ENCODE assay signal across 8 cellular contexts in the genomic region with DNA sequence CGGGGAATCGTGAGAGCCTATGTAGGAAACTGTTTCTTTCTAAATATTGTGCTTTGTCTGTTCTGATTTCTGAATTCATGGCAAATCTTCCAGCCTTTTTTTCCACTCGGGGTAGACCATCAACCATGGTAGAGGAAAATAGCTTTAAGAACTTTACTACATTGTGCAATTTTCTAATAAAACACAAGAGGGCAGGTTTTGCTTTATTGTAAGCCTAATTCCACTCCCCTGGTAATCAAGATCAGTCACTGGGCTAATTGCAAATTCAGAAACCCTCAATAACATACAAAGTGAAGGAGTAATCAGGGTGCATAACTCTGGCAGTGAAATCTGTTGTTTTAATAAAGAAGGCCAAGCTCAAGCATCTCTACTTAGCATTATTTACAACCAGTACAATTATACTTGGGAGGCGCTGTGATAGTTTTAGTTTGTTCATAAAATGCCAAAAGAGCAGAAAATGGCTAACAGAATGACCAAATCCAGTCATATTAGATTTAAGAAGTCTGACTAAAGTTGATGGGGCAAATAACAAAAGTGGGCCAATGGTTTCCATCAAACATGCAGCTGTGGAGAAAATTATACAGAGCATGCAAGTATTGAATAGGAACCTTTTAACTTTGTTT.
DNase-seq lines count a peak whose midpoint lies in the region; ATAC-seq lines count a peak whose summit lies in the region.

No MANE protein-coding gene starts in this region.

- in situ Hi-C loops in KBM-7 (cut with MboI; ENCODE audit: low pct_unique_long_range_greater_than_20kb, low sequenced_read_pairs): loop anchor here (10.0 kb wide), 1 partner anchor 179 kb away; no protein-coding TSS in a partner anchor

- ATAC-seq in GM19043 (IDR thresholded peaks at IDR 0.05; ENCODE audit: low read depth, unreplicated experiment) (peak; percentile 50), memory B cell (ENCODE audit: low read depth) (peak; percentile 48), GM21367 (IDR thresholded peaks at IDR 0.05; ENCODE audit: unreplicated experiment) (no peak), GM21528 (IDR thresholded peaks at IDR 0.05; ENCODE audit: low FRiP score, unreplicated experiment) (no peak)

- H3K27me3 Mint-ChIP-seq in memory B cell: no peaks in the 10 kb centered on the region

- no peaks in the 10 kb centered on the region for H3K36me3 Mint-ChIP-seq in memory B cell

- DNase-seq in COR-L47 (lab: John Stamatoyannopoulos, UW) (peak; percentile 77), KBM-7 (peak; percentile 75), OCI-M1 (lab: John Stamatoyannopoulos, UW) (peak; percentile 88), dedifferentiated amniotic fluid mesenchymal stem cell (ENCODE audit: extremely low spot score) (peak; percentile 74), memory B cell (ENCODE audit: low spot score in 2 of 2) (peak in 1 of 2 donors; percentile 28)

- no peak overlapping the region for H3K27ac Mint-ChIP-seq in memory B cell

- H3K4me1 Mint-ChIP-seq in memory B cell: peaks cover 2% of the 10 kb centered on the region

- no peaks in the 10 kb centered on the region for H3K9me3 Mint-ChIP-seq in memory B cell

- H3K4me3 Mint-ChIP-seq in memory B cell: no peak overlapping the region

Comparison
In these comparisons a context has a peak if more than half of its experiments do, and no peak if none do; other contexts are left out.
1. ATAC-seq: peak in GM19043 (single experiment) and memory B cell (single experiment); none in GM21367 (single experiment) and GM21528 (single experiment).